ENCODE assay signal across 12 cellular contexts in genomic region chr7:25731881-25732240, GRCh38.
"Had no signal": no experiment of that assay in that cellular context is flagged by ENCODE, and none has a peak within 500 bp of the region (broad histone marks: within the 10 kb centered on the region; RNA-seq: fewer than 3 reads in every experiment).

No MANE protein-coding gene starts in this region.

- FAIRE-seq: small intestine had no signal

- H3K4me3 Mint-ChIP-seq: activated naive CD8-positive, alpha-beta T cell treated with anti-CD3 and anti-CD28 coated beads for 36 hours had no signal

- DNase-seq: activated CD4-positive, alpha-beta T cell treated with anti-CD3 and anti-CD28 coated beads, Interleukin-2, amount 50 U/mL, for 48 hours; activated CD4-positive, CD25-positive, alpha-beta regulatory T cell treated with anti-CD3 and anti-CD28 coated beads, Interleukin-2, amount 50 U/mL, for 72 hours; activated gamma-delta T cell treated with Interleukin-2 at 50 U/mL for 16 hours; activated naive CD8-positive, alpha-beta T cell treated with anti-CD3 and anti-CD28 coated beads for 36 hours; activated T-cell treated with anti-CD3 and anti-CD28 coated beads, Interleukin-2, amount 50 U/mL, for 48 hours; dorsolateral prefrontal cortex; esophagus squamous epithelium; foreskin fibroblast; islet precursor cell; ovary; small intestine; SW 1271 had no signal

- H3K4me3 ChIP-seq: dorsolateral prefrontal cortex, esophagus squamous epithelium, ovary had no signal

- H3K27ac Mint-ChIP-seq: activated naive CD8-positive, alpha-beta T cell treated with anti-CD3 and anti-CD28 coated beads for 36 hours had no signal

- H3K9me3 Mint-ChIP-seq: activated naive CD8-positive, alpha-beta T cell treated with anti-CD3 and anti-CD28 coated beads for 36 hours had no signal

- H3K36me3 Mint-ChIP-seq: activated naive CD8-positive, alpha-beta T cell treated with anti-CD3 and anti-CD28 coated beads for 36 hours had no signal

- H3K36me3 ChIP-seq: esophagus squamous epithelium, ovary had no signal

- H3K4me1 Mint-ChIP-seq: activated naive CD8-positive, alpha-beta T cell treated with anti-CD3 and anti-CD28 coated beads for 36 hours had no signal

- H3K27me3 ChIP-seq: esophagus squamous epithelium, ovary had no signal

- H3K9me3 ChIP-seq: esophagus squamous epithelium, ovary had no signal
